2 cellular contexts compared by ENCODE assay signal in the genomic region with DNA sequence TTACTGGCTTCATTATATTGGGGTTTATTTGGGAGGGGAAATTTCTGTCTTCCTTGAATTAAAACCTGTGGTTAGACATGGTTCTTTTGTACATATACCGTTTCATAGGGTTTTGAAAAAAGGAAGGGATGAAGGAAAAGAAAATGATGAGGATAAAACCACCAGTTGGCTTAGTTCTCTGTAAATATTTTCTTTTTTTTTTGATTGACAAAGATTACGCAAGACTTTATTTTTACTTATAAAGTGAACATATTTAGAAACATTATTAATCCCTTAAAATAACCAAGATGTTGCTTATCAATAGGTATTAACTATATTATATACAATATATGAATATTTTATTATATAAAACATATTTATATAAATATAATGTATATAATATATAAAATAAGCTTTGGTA.
TF ChIP-seq lines count a peak whose summit lies in the region.

No MANE protein-coding gene starts in this region.

TF ChIP-seq in IMR-90, 13 proteins besides CTCF, POLR2A, EP300 and RAD21:
- TF ChIP-seq RCOR1 (IDR thresholded peaks at IDR 0.05; ENCODE audit: insufficient replicate concordance, low read length) (no peak), CEBPB (IDR thresholded peaks at IDR 0.05; ENCODE audit: low read depth, low read length) (peak; percentile 56; the same call in 1 of the 2 replicates)

TF ChIP-seq in H1, 55 proteins besides CTCF, POLR2A, EP300 and RAD21:
- TF ChIP-seq SRF (IDR thresholded peaks at IDR 0.05; ENCODE audit: low read depth, low read length) (no peak), CEBPB (IDR thresholded peaks at IDR 0.05; ENCODE audit: low read depth, low read length) (peak; percentile 32; the same call in 1 of the 2 replicates), RNF2 (IDR thresholded peaks at IDR 0.05; ENCODE audit: borderline replicate concordance, low read depth, low read length, missing control alignments, poor library complexity, severe bottlenecking) (no peak), TAF1 (IDR thresholded peaks at IDR 0.05; ENCODE audit: low read depth, low read length) (no peak)
